Comparison of ENCODE assay signal across 13 cellular contexts in genomic region chr1:1604374-1605033, GRCh38. TPM values are rescaled to one million over a fixed set of nuclear protein-coding genes. Genes with fewer than 3 reads are reported as not detected.
"Had no signal": no experiment of that assay in that cellular context is flagged by ENCODE, and none has a peak within 500 bp of the region (broad histone marks: within the 10 kb centered on the region; RNA-seq: fewer than 3 reads in every experiment).

No MANE protein-coding gene starts in this region.

- DNase-seq: activated B cell treated with CpG ODN at 0.5 μM for 24 hours; activated CD4-positive, alpha-beta T cell treated with anti-CD3 and anti-CD28 coated beads, Interleukin-2, amount 50 U/mL, for 1 hour; amygdala; hypothalamus; kidney glomerular epithelial cell; sigmoid colon; stimulated activated CD4-positive, alpha-beta T cell treated with anti-CD3 and anti-CD28 coated beads, Interleukin-4, amount 100 ng/mL, for 24 hours had no signal

- H3K27ac ChIP-seq: esophagus muscularis mucosa, sigmoid colon, SK-N-MC had no signal

- H3K4me3 ChIP-seq: esophagus muscularis mucosa, sigmoid colon, SK-N-MC had no signal

- H3K36me3 ChIP-seq: esophagus muscularis mucosa, sigmoid colon had no signal

- H3K9me3 Mint-ChIP-seq: activated B cell treated with CpG ODN at 0.5 μM for 24 hours; activated naive CD4-positive, alpha-beta T cell treated with anti-CD3 and anti-CD28 coated beads, Interleukin-2, amount 50 U/mL, for 24 hours; brain; T-cell had no signal

- ATAC-seq: T-cell had no signal

- H3K36me3 Mint-ChIP-seq: activated naive CD4-positive, alpha-beta T cell treated with anti-CD3 and anti-CD28 coated beads, Interleukin-2, amount 50 U/mL, for 24 hours; brain; T-cell had no signal

- H3K27me3 Mint-ChIP-seq: activated B cell treated with CpG ODN at 0.5 μM for 24 hours; activated naive CD4-positive, alpha-beta T cell treated with anti-CD3 and anti-CD28 coated beads, Interleukin-2, amount 50 U/mL, for 24 hours; T-cell had no signal

- H3K9me3 ChIP-seq: esophagus muscularis mucosa, sigmoid colon had no signal

- H3K27ac Mint-ChIP-seq: activated naive CD4-positive, alpha-beta T cell treated with anti-CD3 and anti-CD28 coated beads, Interleukin-2, amount 50 U/mL, for 24 hours; brain had no signal

- H3K4me3 Mint-ChIP-seq: activated B cell treated with CpG ODN at 0.5 μM for 24 hours; activated naive CD4-positive, alpha-beta T cell treated with anti-CD3 and anti-CD28 coated beads, Interleukin-2, amount 50 U/mL, for 24 hours had no signal

- H3K4me1 Mint-ChIP-seq: brain had no signal

RNA-seq across cellular contexts. Expression of gene MMP23B, which starts 27.5 kb away (rescaled TPM):
- total RNA-seq: dermis microvascular lymphatic vessel endothelial cell had no signal
